In the genomic region with DNA sequence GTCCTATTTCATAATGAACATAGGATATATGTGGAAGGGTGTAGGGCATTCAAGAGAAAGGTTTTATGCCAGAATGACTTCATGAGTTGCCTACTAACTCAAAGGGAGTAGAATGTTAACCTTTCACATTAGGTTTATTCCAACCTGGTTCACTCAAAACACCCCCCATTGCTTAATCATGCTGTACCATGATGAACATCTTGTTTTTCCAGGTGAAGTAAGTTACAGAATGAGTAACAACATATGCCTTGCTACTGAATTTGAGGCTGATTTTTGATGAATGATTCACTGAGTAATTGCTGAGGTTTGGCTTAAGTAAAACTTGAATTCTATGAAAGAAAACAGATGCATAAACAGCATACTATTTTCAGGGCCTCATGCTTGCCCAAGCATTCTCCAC, we compare ENCODE assay signal across 13 cellular contexts. TPM values are rescaled to one million over a fixed set of nuclear protein-coding genes. Genes with fewer than 3 reads are reported as not detected.
DNase-seq lines count a peak whose midpoint lies in the region; ATAC-seq and TF ChIP-seq lines count a peak whose summit lies in the region.
"Had no signal": no experiment of that assay in that cellular context is flagged by ENCODE, and none has a peak within 500 bp of the region (broad histone marks: within the 10 kb centered on the region; RNA-seq: fewer than 3 reads in every experiment).

No MANE protein-coding gene starts in this region.

- peak overlapping the region; percentile 45 for H3K4me2 ChIP-seq in mammary epithelial cell (ENCODE audit: insufficient read depth, low read depth, low read length)

- H3K4me3 ChIP-seq in mammary epithelial cell (replicated peaks in 1 of 3; ENCODE audit: insufficient read depth in 1 of 3, low read depth in 2 of 3, low read length in 3 of 3): no peak overlapping the region
- no peak overlapping the region for H3K4me3 ChIP-seq in effector memory CD4-positive, alpha-beta T cell (ENCODE audit: insufficient read depth, low read depth, low read length, poor library complexity, severe bottlenecking)

- H3K9me3 ChIP-seq in mammary epithelial cell (replicated peaks; ENCODE audit: insufficient read depth, low read length): no peaks in the 10 kb centered on the region
- no peaks in the 10 kb centered on the region for H3K9me3 ChIP-seq in effector memory CD4-positive, alpha-beta T cell (ENCODE audit: control insufficient read depth, low read length)

- no peak for ATAC-seq in natural killer cell
- ATAC-seq: effector memory CD8-positive, alpha-beta T cell had no signal

- peak overlapping the region; percentile 32 for H3K9ac ChIP-seq in mammary epithelial cell (ENCODE audit: insufficient read depth, low read length)

- BruUV-seq in mammary epithelial cell (replicated peaks; lab: Mats Ljungman, UMichigan): no TSS peak

- H3K36me3 Mint-ChIP-seq in natural killer cell: no peaks in the 10 kb centered on the region

- dilution Hi-C loops in mammary epithelial cell (cut with HindIII; ENCODE audit: low sequenced_read_pairs): loop anchor here (5.0 kb wide), 1 partner anchor 415 kb away; no protein-coding TSS in a partner anchor

- TF ChIP-seq CTCF in mammary epithelial cell (conservative IDR thresholded peaks at IDR 0.05 in 1 of 2, IDR thresholded peaks at IDR 0.05 in 1 of 2; ENCODE audit: extremely low read depth in 1 of 2, insufficient read depth in 1 of 2, low read depth in 1 of 2, low read length in 2 of 2): no peak
- TF ChIP-seq CTCF in natural killer cell (IDR thresholded peaks at IDR 0.05): no peak

- no peaks in the 10 kb centered on the region for H3K79me2 ChIP-seq in mammary epithelial cell (ENCODE audit: insufficient read depth, low read length)

- H3K27me3 ChIP-seq in mammary epithelial cell (ENCODE audit: insufficient read depth, low read length): no peaks in the 10 kb centered on the region
- no peaks in the 10 kb centered on the region for H3K27me3 ChIP-seq in effector memory CD4-positive, alpha-beta T cell (replicated peaks; ENCODE audit: control insufficient read depth, insufficient read depth, low read length, poor library complexity, severe bottlenecking)

- H3K36me3 ChIP-seq in mammary epithelial cell (ENCODE audit: insufficient read depth, low read length): no peaks in the 10 kb centered on the region
- H3K36me3 ChIP-seq in effector memory CD4-positive, alpha-beta T cell (ENCODE audit: control insufficient read depth, insufficient read depth, low read length): no peaks in the 10 kb centered on the region

- H3K4me3 Mint-ChIP-seq in natural killer cell: no peak overlapping the region
- H3K4me3 Mint-ChIP-seq: activated CD4-positive, alpha-beta memory T cell treated with anti-CD3 and anti-CD28 coated beads, Interleukin-2, amount 10 ng/mL, durations not matched to agents 7 days and 5 days; effector memory CD8-positive, alpha-beta T cell had no signal

- H3K4me1 ChIP-seq in mammary epithelial cell (ENCODE audit: insufficient read depth, low read length): peaks cover 66% of the 10 kb centered on the region
- H3K4me1 ChIP-seq in effector memory CD4-positive, alpha-beta T cell (ENCODE audit: control insufficient read depth, insufficient read depth, low read length, poor library complexity, severe bottlenecking): no peaks in the 10 kb centered on the region

- CTCF ChIA-PET in mammary epithelial cell (lab: Charles Lee; ENCODE audit: low non-redundant PET): no interaction called here

- intact Hi-C loops in mammary epithelial cell (cut with micrococcal nuclease) (loop anchor here (1.0 to 5.0 kb wide), 3 partner anchors 16 to 265 kb away; a partner anchor contains a TSS), natural killer cell (cut with micrococcal nuclease) (no loop called here)

- no peak overlapping the region for H2AFZ ChIP-seq in mammary epithelial cell (ENCODE audit: low read depth, low read length)

- no peak overlapping the region for H3K27ac Mint-ChIP-seq in natural killer cell
- H3K27ac Mint-ChIP-seq: activated CD4-positive, alpha-beta memory T cell treated with anti-CD3 and anti-CD28 coated beads, Interleukin-2, amount 10 ng/mL, durations not matched to agents 7 days and 5 days; effector memory CD8-positive, alpha-beta T cell had no signal

- DNase-seq in EH (ENCODE audit: low read depth): peak; percentile 65
- peak; percentile 54 for DNase-seq in HPDE6-E6E7 (ENCODE audit: extremely low spot score)
- DNase-seq in mammary epithelial cell: peak; percentile 98
- DNase-seq in non-pigmented ciliary epithelial cell (ENCODE audit: low read depth): peak; percentile 68
- DNase-seq in stimulated activated CD4-positive, alpha-beta T cell treated with anti-CD3 and anti-CD28 coated beads, Interleukin-4, amount 100 ng/mL, for 24 hours: no peak
- no peak for DNase-seq in effector memory CD4-positive, alpha-beta T cell
- DNase-seq in T-helper 2 cell: no peak
- no peak for DNase-seq in natural killer cell
- DNase-seq: activated CD4-positive, alpha-beta memory T cell treated with anti-CD3 and anti-CD28 coated beads, Interleukin-2, amount 10 ng/mL, durations not matched to agents 7 days and 5 days; effector memory CD8-positive, alpha-beta T cell; KG1; NCI-H1930; T-helper 1 cell had no signal

- no peaks in the 10 kb centered on the region for H3K4me1 Mint-ChIP-seq in natural killer cell
- H3K4me1 Mint-ChIP-seq: activated CD4-positive, alpha-beta memory T cell treated with anti-CD3 and anti-CD28 coated beads, Interleukin-2, amount 10 ng/mL, durations not matched to agents 7 days and 5 days had no signal

- no peaks in the 10 kb centered on the region for H4K20me1 ChIP-seq in mammary epithelial cell (ENCODE audit: insufficient read depth, low read length)

- in situ Hi-C loops in mammary epithelial cell (cut with MboI; ENCODE audit: low sequenced_read_pairs in 2 of 2): loop anchor here (5.0 to 10.0 kb wide), 3 partner anchors 60 to 157 kb away; a partner anchor contains a TSS

- peak overlapping the region; percentile 83 for H3K27ac ChIP-seq in mammary epithelial cell (ENCODE audit: insufficient read depth, low read depth, low read length)
- H3K27ac ChIP-seq in effector memory CD4-positive, alpha-beta T cell (ENCODE audit: insufficient read depth, low read length, poor library complexity, severe bottlenecking): no peak overlapping the region

- no peaks in the 10 kb centered on the region for H3K27me3 Mint-ChIP-seq in natural killer cell (ENCODE audit: low read depth in 2 of 2)
- H3K27me3 Mint-ChIP-seq: activated CD4-positive, alpha-beta memory T cell treated with anti-CD3 and anti-CD28 coated beads, Interleukin-2, amount 10 ng/mL, durations not matched to agents 7 days and 5 days had no signal

- peaks cover 2 to 9% of the 10 kb centered on the region in 2 donors for H3K9me3 Mint-ChIP-seq in natural killer cell
- H3K9me3 Mint-ChIP-seq: activated CD4-positive, alpha-beta memory T cell treated with anti-CD3 and anti-CD28 coated beads, Interleukin-2, amount 10 ng/mL, durations not matched to agents 7 days and 5 days; effector memory CD8-positive, alpha-beta T cell had no signal

RNA-seq across cellular contexts. Expression of a gene that starts 5.9 kb away (rescaled TPM):
- total RNA-seq in mammary epithelial cell (1 to 10 TPM in 1 of 2 donors, under 1 TPM in 1; 0.33 to 1.3 TPM), natural killer cell (not detected)
- polyA plus RNA-seq in mammary epithelial cell: 0.08 TPM
- polyA minus RNA-seq in mammary epithelial cell: not detected
- total RNA-seq: activated CD4-positive, alpha-beta memory T cell treated with anti-CD3 and anti-CD28 coated beads, Interleukin-2, amount 10 ng/mL, durations not matched to agents 7 days and 5 days had no signal

RNA-seq across cellular contexts. Expression of a gene that starts 59.8 kb away (rescaled TPM):
- total RNA-seq in mammary epithelial cell (10 to 100 TPM; 12.3 to 78.7 TPM), natural killer cell (not detected)
- 8.6 TPM for polyA plus RNA-seq in mammary epithelial cell
- 33.0 TPM for polyA minus RNA-seq in mammary epithelial cell
- total RNA-seq: activated CD4-positive, alpha-beta memory T cell treated with anti-CD3 and anti-CD28 coated beads, Interleukin-2, amount 10 ng/mL, durations not matched to agents 7 days and 5 days had no signal

Comparison
In these comparisons a context has a peak if more than half of its experiments do, and no peak if none do; other contexts are left out.
1. DNase-seq: peak in EH (single experiment), HPDE6-E6E7 (single experiment), mammary epithelial cell (single experiment) and non-pigmented ciliary epithelial cell (single experiment); none in stimulated activated CD4-positive, alpha-beta T cell treated with anti-CD3 and anti-CD28 coated beads, Interleukin-4, amount 100 ng/mL, for 24 hours (single experiment), effector memory CD4-positive, alpha-beta T cell (0 of 3), T-helper 2 cell (0 of 5) and natural killer cell (single experiment).
2. RNA of a gene that starts 59.8 kb away (total RNA-seq): 12.3 to 78.7 TPM in mammary epithelial cell; not detected in natural killer cell; every median in the first group is over 10 times any median in the second.